In the genomic region with DNA sequence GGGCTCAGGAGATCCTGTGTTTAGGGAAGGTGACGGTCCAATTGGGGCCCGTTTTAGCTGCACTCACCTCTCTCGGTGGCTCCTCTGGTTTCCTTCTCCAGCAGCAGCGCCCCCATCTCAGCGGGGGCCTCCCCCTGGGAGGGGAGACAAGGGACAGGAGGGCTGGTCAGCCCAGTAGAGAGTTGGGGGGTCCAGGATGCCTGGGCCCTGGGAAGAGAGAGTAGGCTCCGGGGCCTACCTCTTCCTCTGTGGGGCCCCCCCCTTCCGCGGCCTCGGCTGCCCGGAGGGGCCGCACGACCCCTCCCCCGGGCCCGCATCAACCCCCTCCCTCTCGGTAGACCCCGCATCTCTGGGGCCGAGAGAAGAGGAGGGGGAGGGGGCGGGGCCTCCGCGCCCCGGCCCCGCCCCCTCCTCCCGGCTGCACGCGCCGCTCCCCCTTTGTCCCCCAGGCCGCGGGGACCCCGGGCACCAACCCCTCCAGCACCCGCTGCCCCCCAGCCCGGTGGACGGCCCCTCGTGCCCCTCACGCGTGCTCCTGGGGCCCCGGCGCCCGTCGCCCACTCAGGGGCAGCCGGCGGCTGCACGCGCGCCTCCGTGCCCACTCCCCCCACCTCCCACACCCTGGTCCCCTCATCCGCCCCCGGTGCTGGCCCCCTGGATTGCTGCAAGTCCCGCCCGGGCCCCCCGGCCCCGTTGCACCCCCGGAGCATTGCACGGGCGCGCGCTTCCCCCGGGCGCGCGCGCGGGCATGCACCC, we compare ENCODE assay signal across 1 cellular context.
A peak's percentile ranks its signal among the peaks of the same experiment; 100 is the strongest.
TF ChIP-seq lines count a peak whose summit lies in the region.

No MANE protein-coding gene starts in this region.

TF ChIP-seq in HepG2, 621 proteins besides CTCF, POLR2A, EP300 and RAD21 (continued from another document):
- TF ChIP-seq, protein P1, sequence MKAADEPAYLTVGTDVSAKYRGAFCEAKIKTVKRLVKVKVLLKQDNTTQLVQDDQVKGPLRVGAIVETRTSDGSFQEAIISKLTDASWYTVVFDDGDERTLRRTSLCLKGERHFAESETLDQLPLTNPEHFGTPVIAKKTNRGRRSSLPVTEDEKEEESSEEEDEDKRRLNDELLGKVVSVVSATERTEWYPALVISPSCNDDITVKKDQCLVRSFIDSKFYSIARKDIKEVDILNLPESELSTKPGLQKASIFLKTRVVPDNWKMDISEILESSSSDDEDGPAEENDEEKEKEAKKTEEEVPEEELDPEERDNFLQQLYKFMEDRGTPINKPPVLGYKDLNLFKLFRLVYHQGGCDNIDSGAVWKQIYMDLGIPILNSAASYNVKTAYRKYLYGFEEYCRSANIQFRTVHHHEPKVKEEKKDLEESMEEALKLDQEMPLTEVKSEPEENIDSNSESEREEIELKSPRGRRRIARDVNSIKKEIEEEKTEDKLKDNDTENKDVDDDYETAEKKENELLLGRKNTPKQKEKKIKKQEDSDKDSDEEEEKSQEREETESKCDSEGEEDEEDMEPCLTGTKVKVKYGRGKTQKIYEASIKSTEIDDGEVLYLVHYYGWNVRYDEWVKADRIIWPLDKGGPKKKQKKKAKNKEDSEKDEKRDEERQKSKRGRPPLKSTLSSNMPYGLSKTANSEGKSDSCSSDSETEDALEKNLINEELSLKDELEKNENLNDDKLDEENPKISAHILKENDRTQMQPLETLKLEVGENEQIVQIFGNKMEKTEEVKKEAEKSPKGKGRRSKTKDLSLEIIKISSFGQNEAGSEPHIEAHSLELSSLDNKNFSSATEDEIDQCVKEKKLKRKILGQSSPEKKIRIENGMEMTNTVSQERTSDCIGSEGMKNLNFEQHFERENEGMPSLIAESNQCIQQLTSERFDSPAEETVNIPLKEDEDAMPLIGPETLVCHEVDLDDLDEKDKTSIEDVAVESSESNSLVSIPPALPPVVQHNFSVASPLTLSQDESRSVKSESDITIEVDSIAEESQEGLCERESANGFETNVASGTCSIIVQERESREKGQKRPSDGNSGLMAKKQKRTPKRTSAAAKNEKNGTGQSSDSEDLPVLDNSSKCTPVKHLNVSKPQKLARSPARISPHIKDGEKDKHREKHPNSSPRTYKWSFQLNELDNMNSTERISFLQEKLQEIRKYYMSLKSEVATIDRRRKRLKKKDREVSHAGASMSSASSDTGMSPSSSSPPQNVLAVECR (CRISPR knock-in tag; IDR thresholded peaks at IDR 0.05; ENCODE audit: borderline replicate concordance), result no peak
- no peak for TF ChIP-seq ZNF558 (CRISPR knock-in tag; IDR thresholded peaks at IDR 0.05; ENCODE audit: borderline replicate concordance)
- TF ChIP-seq ATF7-NPFF (CRISPR knock-in tag; IDR thresholded peaks at IDR 0.05; ENCODE audit: low read depth), result 0 out of 2 replicates have a peak, but pooled peaks have one; percentile 62
- 0 out of 2 replicates have a peak, but pooled peaks have one; percentile 41 for TF ChIP-seq ARID2 (CRISPR knock-in tag; IDR thresholded peaks at IDR 0.05; ENCODE audit: borderline replicate concordance)
- 0 out of 2 replicates have a peak, but pooled peaks have one; percentile 61 for TF ChIP-seq ZNF776 (CRISPR knock-in tag; IDR thresholded peaks at IDR 0.05)
- peak; percentile 18; the same call in 1 of the 2 replicates for TF ChIP-seq ZNF350 (CRISPR knock-in tag; IDR thresholded peaks at IDR 0.05; ENCODE audit: borderline replicate concordance, low read depth)
- TF ChIP-seq SRSF4 (IDR thresholded peaks at IDR 0.05; ENCODE audit: low read depth, low read length, poor library complexity, severe bottlenecking), result no peak
- TF ChIP-seq, protein P2, sequence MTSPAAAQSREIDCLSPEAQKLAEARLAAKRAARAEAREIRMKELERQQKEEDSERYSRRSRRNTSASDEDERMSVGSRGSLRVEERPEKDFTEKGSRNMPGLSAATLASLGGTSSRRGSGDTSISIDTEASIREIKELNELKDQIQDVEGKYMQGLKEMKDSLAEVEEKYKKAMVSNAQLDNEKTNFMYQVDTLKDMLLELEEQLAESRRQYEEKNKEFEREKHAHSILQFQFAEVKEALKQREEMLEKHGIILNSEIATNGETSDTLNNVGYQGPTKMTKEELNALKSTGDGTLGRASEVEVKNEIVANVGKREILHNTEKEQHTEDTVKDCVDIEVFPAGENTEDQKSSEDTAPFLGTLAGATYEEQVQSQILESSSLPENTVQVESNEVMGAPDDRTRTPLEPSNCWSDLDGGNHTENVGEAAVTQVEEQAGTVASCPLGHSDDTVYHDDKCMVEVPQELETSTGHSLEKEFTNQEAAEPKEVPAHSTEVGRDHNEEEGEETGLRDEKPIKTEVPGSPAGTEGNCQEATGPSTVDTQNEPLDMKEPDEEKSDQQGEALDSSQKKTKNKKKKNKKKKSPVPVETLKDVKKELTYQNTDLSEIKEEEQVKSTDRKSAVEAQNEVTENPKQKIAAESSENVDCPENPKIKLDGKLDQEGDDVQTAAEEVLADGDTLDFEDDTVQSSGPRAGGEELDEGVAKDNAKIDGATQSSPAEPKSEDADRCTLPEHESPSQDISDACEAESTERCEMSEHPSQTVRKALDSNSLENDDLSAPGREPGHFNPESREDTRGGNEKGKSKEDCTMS (CRISPR knock-in tag; conservative IDR thresholded peaks at IDR 0.05), result no peak
- peak; percentile 40; the same call in 1 of the 2 replicates for TF ChIP-seq SALL2 (CRISPR knock-in tag; IDR thresholded peaks at IDR 0.05)
- no peak for TF ChIP-seq RFX3 (CRISPR knock-in tag; IDR thresholded peaks at IDR 0.05)
- no peak for TF ChIP-seq ZNF317 (CRISPR knock-in tag; IDR thresholded peaks at IDR 0.05)
- TF ChIP-seq ARNT2 (CRISPR knock-in tag; IDR thresholded peaks at IDR 0.05; ENCODE audit: low read depth), result 0 out of 2 replicates have a peak, but pooled peaks have one; percentile 7
- no peak for TF ChIP-seq HNRNPL (IDR thresholded peaks at IDR 0.05; ENCODE audit: low read depth, low read length)
- TF ChIP-seq AHR (CRISPR knock-in tag; IDR thresholded peaks at IDR 0.05), result no peak
- TF ChIP-seq ZNF441 (CRISPR knock-in tag; IDR thresholded peaks at IDR 0.05; ENCODE audit: borderline replicate concordance), result 0 out of 2 replicates have a peak, but pooled peaks have one; percentile 5
- TF ChIP-seq, protein P3, sequence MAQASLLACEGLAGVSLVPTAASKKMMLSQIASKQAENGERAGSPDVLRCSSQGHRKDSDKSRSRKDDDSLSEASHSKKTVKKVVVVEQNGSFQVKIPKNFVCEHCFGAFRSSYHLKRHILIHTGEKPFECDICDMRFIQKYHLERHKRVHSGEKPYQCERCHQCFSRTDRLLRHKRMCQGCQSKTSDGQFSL (CRISPR knock-in tag; IDR thresholded peaks at IDR 0.05), result peak; percentile 25; the same call in 1 of the 2 replicates
- 0 out of 2 replicates have a peak, but pooled peaks have one; percentile 19 for TF ChIP-seq ZNF451 (CRISPR knock-in tag; IDR thresholded peaks at IDR 0.05)
- TF ChIP-seq, protein P4, sequence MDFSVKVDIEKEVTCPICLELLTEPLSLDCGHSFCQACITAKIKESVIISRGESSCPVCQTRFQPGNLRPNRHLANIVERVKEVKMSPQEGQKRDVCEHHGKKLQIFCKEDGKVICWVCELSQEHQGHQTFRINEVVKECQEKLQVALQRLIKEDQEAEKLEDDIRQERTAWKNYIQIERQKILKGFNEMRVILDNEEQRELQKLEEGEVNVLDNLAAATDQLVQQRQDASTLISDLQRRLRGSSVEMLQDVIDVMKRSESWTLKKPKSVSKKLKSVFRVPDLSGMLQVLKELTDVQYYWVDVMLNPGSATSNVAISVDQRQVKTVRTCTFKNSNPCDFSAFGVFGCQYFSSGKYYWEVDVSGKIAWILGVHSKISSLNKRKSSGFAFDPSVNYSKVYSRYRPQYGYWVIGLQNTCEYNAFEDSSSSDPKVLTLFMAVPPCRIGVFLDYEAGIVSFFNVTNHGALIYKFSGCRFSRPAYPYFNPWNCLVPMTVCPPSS (IDR thresholded peaks at IDR 0.05), result no peak
- TF ChIP-seq ADNP (CRISPR knock-in tag; IDR thresholded peaks at IDR 0.05), result no peak
- TF ChIP-seq RXRB (CRISPR knock-in tag; IDR thresholded peaks at IDR 0.05; ENCODE audit: borderline replicate concordance), result no peak
- no peak for TF ChIP-seq ZNF225 (CRISPR knock-in tag; IDR thresholded peaks at IDR 0.05)
- TF ChIP-seq, protein P5, sequence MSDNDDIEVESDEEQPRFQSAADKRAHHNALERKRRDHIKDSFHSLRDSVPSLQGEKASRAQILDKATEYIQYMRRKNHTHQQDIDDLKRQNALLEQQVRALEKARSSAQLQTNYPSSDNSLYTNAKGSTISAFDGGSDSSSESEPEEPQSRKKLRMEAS (IDR thresholded peaks at IDR 0.05), result no peak; the same call in 1 of the 2 replicates
- TF ChIP-seq, protein P6, sequence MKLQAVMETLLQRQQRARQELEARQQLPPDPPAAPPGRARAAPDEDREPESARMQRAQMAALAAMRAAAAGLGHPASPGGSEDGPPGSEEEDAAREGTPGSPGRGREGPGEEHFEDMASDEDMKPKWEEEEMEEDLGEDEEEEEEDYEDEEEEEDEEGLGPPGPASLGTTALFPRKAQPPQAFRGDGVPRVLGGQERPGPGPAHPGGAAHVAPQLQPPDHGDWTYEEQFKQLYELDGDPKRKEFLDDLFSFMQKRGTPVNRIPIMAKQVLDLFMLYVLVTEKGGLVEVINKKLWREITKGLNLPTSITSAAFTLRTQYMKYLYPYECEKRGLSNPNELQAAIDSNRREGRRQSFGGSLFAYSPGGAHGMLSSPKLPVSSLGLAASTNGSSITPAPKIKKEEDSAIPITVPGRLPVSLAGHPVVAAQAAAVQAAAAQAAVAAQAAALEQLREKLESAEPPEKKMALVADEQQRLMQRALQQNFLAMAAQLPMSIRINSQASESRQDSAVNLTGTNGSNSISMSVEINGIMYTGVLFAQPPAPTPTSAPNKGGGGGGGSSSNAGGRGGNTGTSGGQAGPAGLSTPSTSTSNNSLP (IDR thresholded peaks at IDR 0.05; ENCODE audit: low read depth, low read length), result no peak
- TF ChIP-seq ZNF773 (CRISPR knock-in tag; IDR thresholded peaks at IDR 0.05; ENCODE audit: borderline replicate concordance), result 0 out of 2 replicates have a peak, but pooled peaks have one; percentile 19
- TF ChIP-seq HNF4G (IDR thresholded peaks at IDR 0.05; ENCODE audit: borderline replicate concordance, low read depth, low read length), result no peak
- TF ChIP-seq HNF4G (CRISPR knock-in tag; IDR thresholded peaks at IDR 0.05; ENCODE audit: borderline replicate concordance, low read depth), result no peak
- TF ChIP-seq ZMYM4 (CRISPR knock-in tag; IDR thresholded peaks at IDR 0.05), result peak; percentile 7; the same call in 1 of the 2 replicates
- TF ChIP-seq GABPB1 (CRISPR knock-in tag; IDR thresholded peaks at IDR 0.05), result peak; percentile 43; the same call in 1 of the 2 replicates
- TF ChIP-seq FOSL2 (CRISPR knock-in tag; IDR thresholded peaks at IDR 0.05), result no peak
- no peak for TF ChIP-seq ZNF136 (CRISPR knock-in tag; IDR thresholded peaks at IDR 0.05; ENCODE audit: low read depth)
- peak; percentile 75; the same call in 1 of the 2 replicates for TF ChIP-seq ZFP82 (CRISPR knock-in tag; IDR thresholded peaks at IDR 0.05; ENCODE audit: borderline replicate concordance)
